ENCODE assay signal across 19 cellular contexts in genomic region chr15:90105521-90105920, GRCh38. TPM values are rescaled to one million over a fixed set of nuclear protein-coding genes. Genes with fewer than 3 reads are reported as not detected.
DNase-seq lines count a peak whose midpoint lies in the region; ATAC-seq and TF ChIP-seq lines count a peak whose summit lies in the region.
"Had no signal": no experiment of that assay in that cellular context is flagged by ENCODE, and none has a peak within 500 bp of the region (broad histone marks: within the 10 kb centered on the region; RNA-seq: fewer than 3 reads in every experiment).

No MANE protein-coding gene starts in this region.

- CTCF ChIA-PET in naive thymus-derived CD4-positive, alpha-beta T cell (lab: Charles Lee) = interaction anchor here (1.5 kb wide), 1 partner anchor 37 kb away, joined by 11 read pairs; no protein-coding TSS in a partner anchor

- no peak for TF ChIP-seq EP300 in gastroesophageal sphincter (IDR thresholded peaks at IDR 0.05)

- no peaks in the 10 kb centered on the region for H3K9me3 Mint-ChIP-seq in type B pancreatic cell
- H3K9me3 Mint-ChIP-seq in naive thymus-derived CD4-positive, alpha-beta T cell = peaks cover 0 to 1% (median 0%) of the 10 kb centered on the region in 11 donors

- H3K36me3 Mint-ChIP-seq in type B pancreatic cell = no peaks in the 10 kb centered on the region
- H3K36me3 Mint-ChIP-seq in naive thymus-derived CD4-positive, alpha-beta T cell = peaks cover 0 to 9% (median 0%) of the 10 kb centered on the region in 5 donors

- TF ChIP-seq POLR2A in gastroesophageal sphincter (IDR thresholded peaks at IDR 0.05) = no peak

- H3K36me3 ChIP-seq in heart right ventricle (no peaks in the 10 kb centered on the region), gastroesophageal sphincter (no peaks in the 10 kb centered on the region)
- no peaks in the 10 kb centered on the region for H3K36me3 ChIP-seq in naive thymus-derived CD4-positive, alpha-beta T cell (ENCODE audit: control insufficient read depth in 2 of 3, insufficient read depth in 3 of 3, low read length in 3 of 3)

- DNase-seq in heart right ventricle (no peak), Right ventricle myocardium superior (no peak), posterior vena cava (ENCODE audit: low spot score) (peak; percentile 29), type B pancreatic cell (ENCODE audit: extremely low spot score, unreplicated experiment) (no peak), activated gamma-delta T cell treated with Interleukin-2 at 50 U/mL for 16 hours (no peak)
- no peak for DNase-seq in naive thymus-derived CD4-positive, alpha-beta T cell
- DNase-seq: DND-41, NCI-H1417 treated with DMSO at 0.1 percent for 48 hours, NCI-H1930, NCI-H226, NCI-H524, NCI-H82, OCI-M1, SIG-M5 had no signal

- ATAC-seq in heart right ventricle (no peak), Right ventricle myocardium superior (ENCODE audit: poor library complexity) (no peak), gastroesophageal sphincter (no peak), HG02852 (IDR thresholded peaks at IDR 0.05; ENCODE audit: unreplicated experiment) (no peak)
- no peak for ATAC-seq in naive thymus-derived CD4-positive, alpha-beta T cell

- H3K9me3 ChIP-seq in heart right ventricle = no peaks in the 10 kb centered on the region
- no peaks in the 10 kb centered on the region for H3K9me3 ChIP-seq in gastroesophageal sphincter
- H3K9me3 ChIP-seq in naive thymus-derived CD4-positive, alpha-beta T cell (ENCODE audit: control insufficient read depth in 2 of 3, low read length in 3 of 3) = no peaks in the 10 kb centered on the region
- H3K9me3 ChIP-seq: BLaER1 treated with 17β-estradiol and CSF1 and Interleukin-3, amounts not matched to agents 10 nM and 100 nM had no signal

- H3K4me3 Mint-ChIP-seq in type B pancreatic cell = peak overlapping the region; percentile 34
- H3K4me3 Mint-ChIP-seq in naive thymus-derived CD4-positive, alpha-beta T cell = no peak overlapping the region

- peak overlapping the region; percentile 82 for H3K27ac Mint-ChIP-seq in type B pancreatic cell
- H3K27ac Mint-ChIP-seq in naive thymus-derived CD4-positive, alpha-beta T cell = no peak overlapping the region

- peaks cover 39% of the 10 kb centered on the region for H3K4me1 Mint-ChIP-seq in type B pancreatic cell (ENCODE audit: unreplicated experiment)
- peaks cover 16 to 27% (median 21%) of the 10 kb centered on the region in 7 donors for H3K4me1 Mint-ChIP-seq in naive thymus-derived CD4-positive, alpha-beta T cell

- H3K27ac ChIP-seq in heart right ventricle (peak overlapping the region in 9 of 10 donors; percentile 97 to 100 (median 99)), gastroesophageal sphincter (peak overlapping the region in 3 of 4 donors; percentile 96 to 100 (median 96))
- no peak overlapping the region for H3K27ac ChIP-seq in naive thymus-derived CD4-positive, alpha-beta T cell (ENCODE audit: low read depth, low read length)
- H3K27ac ChIP-seq: BLaER1 treated with 17β-estradiol and CSF1 and Interleukin-3, amounts not matched to agents 10 nM and 100 nM; HL-60; KMS-11 had no signal

- H3K27me3 ChIP-seq in heart right ventricle (no peaks in the 10 kb centered on the region), gastroesophageal sphincter (no peaks in the 10 kb centered on the region)
- H3K27me3 ChIP-seq in naive thymus-derived CD4-positive, alpha-beta T cell (ENCODE audit: control insufficient read depth in 2 of 2, insufficient read depth in 2 of 2, low read length in 2 of 2) = no peaks in the 10 kb centered on the region

- H3K4me3 ChIP-seq in heart right ventricle (no peak overlapping the region), gastroesophageal sphincter (no peak overlapping the region)
- no peak overlapping the region for H3K4me3 ChIP-seq in naive thymus-derived CD4-positive, alpha-beta T cell (ENCODE audit: low read length)
- H3K4me3 ChIP-seq: BLaER1 treated with 17β-estradiol and CSF1 and Interleukin-3, amounts not matched to agents 10 nM and 100 nM had no signal

- TF ChIP-seq CTCF in heart right ventricle (IDR thresholded peaks at IDR 0.05) (no peak), gastroesophageal sphincter (IDR thresholded peaks at IDR 0.05) (no peak), type B pancreatic cell (conservative IDR thresholded peaks at IDR 0.05) (no peak)

- POLR2A ChIA-PET in naive thymus-derived CD4-positive, alpha-beta T cell (lab: Charles Lee) = no interaction called here

- H3K4me1 ChIP-seq in heart right ventricle = peaks cover 0 to 48% (median 19%) of the 10 kb centered on the region in 9 donors
- peaks cover 0 to 63% (median 16%) of the 10 kb centered on the region in 3 donors for H3K4me1 ChIP-seq in gastroesophageal sphincter
- peaks cover 10 to 14% of the 10 kb centered on the region in 2 donors for H3K4me1 ChIP-seq in naive thymus-derived CD4-positive, alpha-beta T cell (ENCODE audit: control insufficient read depth in 2 of 2, insufficient read depth in 2 of 2, low read length in 2 of 2)

- no peaks in the 10 kb centered on the region for H3K27me3 Mint-ChIP-seq in type B pancreatic cell
- H3K27me3 Mint-ChIP-seq in naive thymus-derived CD4-positive, alpha-beta T cell = peaks cover 0 to 29% (median 0%) of the 10 kb centered on the region in 5 donors

- intact Hi-C loops in heart right ventricle (cut with DNase I) (no loop called here), Right ventricle myocardium superior (cut with DNase I) (no loop called here), posterior vena cava (cut with DNase I) (no loop called here)
- intact Hi-C loops in naive thymus-derived CD4-positive, alpha-beta T cell (cut with micrococcal nuclease) = no loop called here

- 76 to 90% methylated on average over 7 of the region's 7 CpGs for WGBS in heart right ventricle, 2 donors
- WGBS in gastroesophageal sphincter (ENCODE audit: low coverage in 1 of 2), 2 donors = 66 to 86% methylated on average over 5 to 6 of the region's 7 CpGs

RNA-seq across cellular contexts. Expression of gene IDH2, which starts 3.3 kb away (rescaled TPM):
- total RNA-seq in heart right ventricle = 1,000 to 10,000 TPM in 4 of 10 donors, 100 to 1,000 TPM in 6; 731 to 1,135 (median 971) TPM
- 100 to 1,000 TPM; 279 to 401 TPM for polyA plus RNA-seq in heart right ventricle
- 1,067 TPM for total RNA-seq in Right ventricle myocardium superior
- 100 to 1,000 TPM in 3 of 4 donors, 10 to 100 TPM in 1; 45.2 to 289 (median 132) TPM for total RNA-seq in gastroesophageal sphincter
- total RNA-seq in posterior vena cava = 100 to 1,000 TPM in 1 of 2 donors, 10 to 100 TPM in 1; 68.7 to 103 TPM
- 225 and 247 TPM in 2 replicates for total RNA-seq in type B pancreatic cell (ENCODE audit: low replicate concordance)
- 100 to 1,000 TPM in 1 of 5 experiments, 10 to 100 TPM in 4; 32.4 to 230 (median 33.7) TPM for total RNA-seq in naive thymus-derived CD4-positive, alpha-beta T cell
- 10 to 100 TPM; 76.0 to 91.3 TPM for polyA plus RNA-seq in naive thymus-derived CD4-positive, alpha-beta T cell
